In genomic region chr12:75474121-75474520, GRCh38 we compare ENCODE assay signal across 14 cellular contexts. TPM values are rescaled to one million over a fixed set of nuclear protein-coding genes. Genes with fewer than 3 reads are reported as not detected.
DNase-seq lines count a peak whose midpoint lies in the region; ATAC-seq, FAIRE-seq and TF ChIP-seq lines count a peak whose summit lies in the region.
"Had no signal": no experiment of that assay in that cellular context is flagged by ENCODE, and none has a peak within 500 bp of the region (broad histone marks: within the 10 kb centered on the region; RNA-seq: fewer than 3 reads in every experiment).

No MANE protein-coding gene starts in this region.

- WGBS in SK-N-SH (ENCODE audit: low lambda C conversion rate) = 45% methylated on average over 2 of the region's 2 CpGs

- peaks cover 6% of the 10 kb centered on the region for H3K4me1 Mint-ChIP-seq in MCF 10A (ENCODE audit: insufficient read depth, unreplicated experiment)
- peaks cover 24% of the 10 kb centered on the region for H3K4me1 Mint-ChIP-seq in activated T-helper 1 cell treated with anti-CD3 and anti-CD28 coated beads, Interleukin-12 subunit alpha, Interleukin-12 subunit beta, Interleukin-2, Interleukin-4 antibody, amounts not matched to agents 30 ng/mL and 10 ng/mL and 1 ng/mL, durations not matched to agents 14 hours and 24 hours and 36 hours (ENCODE audit: low read depth)
- H3K4me1 Mint-ChIP-seq in chondrocyte (ENCODE audit: low read depth) = peaks cover 4% of the 10 kb centered on the region

- H3K9me3 Mint-ChIP-seq in MCF 10A (ENCODE audit: unreplicated experiment) (no peaks in the 10 kb centered on the region), chondrocyte (ENCODE audit: low read depth) (no peaks in the 10 kb centered on the region)
- no peaks in the 10 kb centered on the region for H3K9me3 Mint-ChIP-seq in activated T-helper 1 cell treated with anti-CD3 and anti-CD28 coated beads, Interleukin-12 subunit alpha, Interleukin-12 subunit beta, Interleukin-2, Interleukin-4 antibody, amounts not matched to agents 30 ng/mL and 10 ng/mL and 1 ng/mL, durations not matched to agents 14 hours and 24 hours and 36 hours
- H3K9me3 Mint-ChIP-seq: CD4-positive, alpha-beta T cell had no signal

- DNase-seq in SK-N-SH (no peak), MCF 10A (ENCODE audit: unreplicated experiment) (peak; percentile 36), epithelial cell of esophagus (ENCODE audit: low read depth) (peak; percentile 70), chondrocyte (ENCODE audit: low spot score) (no peak), frontal cortex (ENCODE audit: low spot score in 2 of 2) (no peak)
- DNase-seq in activated T-helper 1 cell treated with anti-CD3 and anti-CD28 coated beads, Interleukin-12 subunit alpha, Interleukin-12 subunit beta, Interleukin-2, Interleukin-4 antibody, amounts not matched to agents 30 ng/mL and 10 ng/mL and 1 ng/mL, durations not matched to agents 14 hours and 24 hours and 36 hours (ENCODE audit: low spot score) = no peak
- no peak for DNase-seq in activated naive CD4-positive, alpha-beta T cell treated with Interleukin-2 at 50 U/mL for 16 hours
- DNase-seq: Calu3; CD4-positive, alpha-beta T cell; DMS 273 treated with DMSO at 0.1 percent for 48 hours; GOT3 had no signal

- H3K36me3 Mint-ChIP-seq in MCF 10A (ENCODE audit: insufficient read depth, unreplicated experiment) (no peaks in the 10 kb centered on the region), chondrocyte (ENCODE audit: low read depth) (no peaks in the 10 kb centered on the region)
- no peaks in the 10 kb centered on the region for H3K36me3 Mint-ChIP-seq in activated T-helper 1 cell treated with anti-CD3 and anti-CD28 coated beads, Interleukin-12 subunit alpha, Interleukin-12 subunit beta, Interleukin-2, Interleukin-4 antibody, amounts not matched to agents 30 ng/mL and 10 ng/mL and 1 ng/mL, durations not matched to agents 14 hours and 24 hours and 36 hours (ENCODE audit: low read depth)

- CTCF ChIA-PET in SK-N-SH (lab: Yijun Ruan, JAX) (interaction anchor here (1.0 to 1.7 kb wide), 3 partner anchors 11 to 83 kb away, joined by 3 to 6 read pairs (median 3); no protein-coding TSS in a partner anchor), MCF 10A (lab: Yijun Ruan, JAX) (interaction anchor here (1.1 to 1.4 kb wide), 2 partner anchors 11 to 15 kb away, joined by 4 to 5 read pairs; no protein-coding TSS in a partner anchor)

- H3K4me2 ChIP-seq in SK-N-SH = no peak overlapping the region

- TF ChIP-seq RAD21 in SK-N-SH (IDR thresholded peaks at IDR 0.05; ENCODE audit: low read length) = no peak

- no peaks in the 10 kb centered on the region for H3K9me3 ChIP-seq in SK-N-SH
- H3K9me3 ChIP-seq: HAP-1 had no signal

- no peak for ATAC-seq in SK-N-SH treated with all-trans-retinoic acid at 6 μM for 48 hours

- FAIRE-seq in frontal cortex (lab: Jason Lieb, UNC) = no peak

- H3K79me2 ChIP-seq in SK-N-SH (ENCODE audit: insufficient read depth) = no peaks in the 10 kb centered on the region

- no peaks in the 10 kb centered on the region for H3K27me3 ChIP-seq in SK-N-SH (ENCODE audit: insufficient read depth)

- H3K4me1 ChIP-seq in SK-N-SH (ENCODE audit: control insufficient read depth in 1 of 2, insufficient read depth in 2 of 2, low read depth in 1 of 2, low read length in 1 of 2) = no peaks in the 10 kb centered on the region
- H3K4me1 ChIP-seq: HAP-1 had no signal

- H3K27ac ChIP-seq in SK-N-SH (ENCODE audit: low read depth in 2 of 2, low read length in 1 of 2) = no peak overlapping the region
- H3K27ac ChIP-seq: 22Rv1 had no signal

- TF ChIP-seq EP300 in SK-N-SH (IDR thresholded peaks at IDR 0.05; ENCODE audit: borderline replicate concordance in 1 of 2, low read depth in 1 of 2, low read length in 1 of 2) = no peak

- H3K27ac Mint-ChIP-seq in MCF 10A (ENCODE audit: low read depth, unreplicated experiment) (no peak overlapping the region), chondrocyte (ENCODE audit: unreplicated experiment) (no peak overlapping the region)
- no peak overlapping the region for H3K27ac Mint-ChIP-seq in activated T-helper 1 cell treated with anti-CD3 and anti-CD28 coated beads, Interleukin-12 subunit alpha, Interleukin-12 subunit beta, Interleukin-2, Interleukin-4 antibody, amounts not matched to agents 30 ng/mL and 10 ng/mL and 1 ng/mL, durations not matched to agents 14 hours and 24 hours and 36 hours
- H3K27ac Mint-ChIP-seq: CD4-positive, alpha-beta T cell had no signal

- POLR2A ChIA-PET in SK-N-SH (lab: Yijun Ruan, JAX) = no interaction called here
- POLR2A ChIA-PET in MCF 10A (lab: Yijun Ruan, JAX) = interaction anchor here (1.2 kb wide), 1 partner anchor 13 kb away, joined by 3 read pairs; no protein-coding TSS in a partner anchor

- no peaks in the 10 kb centered on the region for H3K36me3 ChIP-seq in SK-N-SH (replicated peaks in 1 of 2; ENCODE audit: control insufficient read depth in 1 of 2, insufficient read depth in 2 of 2, low read length in 1 of 2)
- H3K36me3 ChIP-seq: HAP-1 had no signal

- H2AFZ ChIP-seq in SK-N-SH (ENCODE audit: low read depth) = 0 out of 2 replicates have a peak overlapping the region, but pooled peaks have one; percentile 27

- TF ChIP-seq CTCF in SK-N-SH (IDR thresholded peaks at IDR 0.05) (no peak), MCF 10A (IDR thresholded peaks at IDR 0.05; ENCODE audit: unreplicated experiment) (no peak), epithelial cell of esophagus (IDR thresholded peaks at IDR 0.05; ENCODE audit: insufficient read depth, low read depth, low read length, missing control alignments) (no peak), chondrocyte (IDR thresholded peaks at IDR 0.05) (no peak)

- no peaks in the 10 kb centered on the region for H4K20me1 ChIP-seq in SK-N-SH (ENCODE audit: insufficient read depth)

- no peaks in the 10 kb centered on the region for H3F3A ChIP-seq in SK-N-SH (replicated peaks; ENCODE audit: insufficient read depth)

- no peak overlapping the region for H3K4me3 Mint-ChIP-seq in MCF 10A (ENCODE audit: unreplicated experiment)
- no peak overlapping the region for H3K4me3 Mint-ChIP-seq in activated T-helper 1 cell treated with anti-CD3 and anti-CD28 coated beads, Interleukin-12 subunit alpha, Interleukin-12 subunit beta, Interleukin-2, Interleukin-4 antibody, amounts not matched to agents 30 ng/mL and 10 ng/mL and 1 ng/mL, durations not matched to agents 14 hours and 24 hours and 36 hours
- H3K4me3 Mint-ChIP-seq in chondrocyte (ENCODE audit: unreplicated experiment) = no peak overlapping the region
- H3K4me3 Mint-ChIP-seq: CD4-positive, alpha-beta T cell had no signal

- no peak overlapping the region for H3K9ac ChIP-seq in SK-N-SH

- H3K9me2 ChIP-seq in SK-N-SH = no peaks in the 10 kb centered on the region

- no TSS peak for BruUV-seq in MCF 10A (replicated peaks; lab: Mats Ljungman, UMichigan)

- H3K27me3 Mint-ChIP-seq in MCF 10A (ENCODE audit: insufficient read depth, unreplicated experiment) = no peaks in the 10 kb centered on the region
- peaks cover 12% of the 10 kb centered on the region for H3K27me3 Mint-ChIP-seq in activated T-helper 1 cell treated with anti-CD3 and anti-CD28 coated beads, Interleukin-12 subunit alpha, Interleukin-12 subunit beta, Interleukin-2, Interleukin-4 antibody, amounts not matched to agents 30 ng/mL and 10 ng/mL and 1 ng/mL, durations not matched to agents 14 hours and 24 hours and 36 hours (ENCODE audit: insufficient read depth)
- H3K27me3 Mint-ChIP-seq in chondrocyte (ENCODE audit: low read depth) = no peaks in the 10 kb centered on the region
- H3K27me3 Mint-ChIP-seq: CD4-positive, alpha-beta T cell had no signal

- no peak overlapping the region for H3K4me3 ChIP-seq in SK-N-SH (ENCODE audit: low read depth in 2 of 2, low read length in 1 of 2)
- no peak overlapping the region for H3K4me3 ChIP-seq in epithelial cell of esophagus (ENCODE audit: low read length)
- H3K4me3 ChIP-seq: HAP-1 had no signal

- intact Hi-C loops in MCF 10A (cut with micrococcal nuclease) = no loop called here
- intact Hi-C loops in activated T-helper 1 cell treated with anti-CD3 and anti-CD28 coated beads, Interleukin-12 subunit alpha, Interleukin-12 subunit beta, Interleukin-2, Interleukin-4 antibody, amounts not matched to agents 30 ng/mL and 10 ng/mL and 1 ng/mL, durations not matched to agents 14 hours and 24 hours and 36 hours (cut with micrococcal nuclease) = no loop called here

TF ChIP-seq in SK-N-SH, 30 proteins besides CTCF, POLR2A, EP300 and RAD21 (continues in another document):
- TF ChIP-seq ELF1 (IDR thresholded peaks at IDR 0.05) (no peak), RFX5 (IDR thresholded peaks at IDR 0.05; ENCODE audit: low read length) (no peak), GATA2 (CRISPR knock-in tag; IDR thresholded peaks at IDR 0.05) (no peak), RCOR1 (IDR thresholded peaks at IDR 0.05; ENCODE audit: low read length) (no peak), TEAD4 (IDR thresholded peaks at IDR 0.05; ENCODE audit: borderline replicate concordance, insufficient read depth) (no peak)

RNA-seq across cellular contexts. Expression of gene GLIPR1, which starts 6.4 kb away (rescaled TPM):
- 75.6 and 141 TPM in 2 replicates for polyA plus RNA-seq in SK-N-SH (2012; rRNA removed)
- polyA plus RNA-seq in SK-N-SH (2012; cell fraction: cytosol; rRNA removed) = 90.9 and 104 TPM in 2 replicates
- polyA plus RNA-seq in SK-N-SH (2012; cell fraction: nucleus; rRNA removed) = 70.1 and 139 TPM in 2 replicates
- total RNA-seq in MCF 10A (2022) (29.6 and 36.4 TPM in 2 replicates), chondrocyte (71.3 to 123 TPM (median 119 TPM) in 3 replicates), frontal cortex (2.9 TPM)
- total RNA-seq in activated T-helper 1 cell treated with anti-CD3 and anti-CD28 coated beads, Interleukin-12 subunit alpha, Interleukin-12 subunit beta, Interleukin-2, Interleukin-4 antibody, amounts not matched to agents 30 ng/mL and 10 ng/mL and 1 ng/mL, durations not matched to agents 14 hours and 24 hours and 36 hours = 7.3 and 7.6 TPM in 2 replicates

RNA-seq across cellular contexts. Expression of gene KRR1, which starts 37.3 kb away (rescaled TPM):
- polyA plus RNA-seq in SK-N-SH (2012; rRNA removed) = 13.8 and 16.1 TPM in 2 replicates
- polyA plus RNA-seq in SK-N-SH (2012; cell fraction: cytosol; rRNA removed) = 19.3 and 30.3 TPM in 2 replicates
- 8.8 and 19.2 TPM in 2 replicates for polyA plus RNA-seq in SK-N-SH (2012; cell fraction: nucleus; rRNA removed)
- 68.0 and 76.8 TPM in 2 replicates for total RNA-seq in MCF 10A (2022)
- 130 and 137 TPM in 2 replicates for total RNA-seq in activated T-helper 1 cell treated with anti-CD3 and anti-CD28 coated beads, Interleukin-12 subunit alpha, Interleukin-12 subunit beta, Interleukin-2, Interleukin-4 antibody, amounts not matched to agents 30 ng/mL and 10 ng/mL and 1 ng/mL, durations not matched to agents 14 hours and 24 hours and 36 hours
- total RNA-seq in chondrocyte = 33.0 to 46.4 TPM (median 37.5 TPM) in 3 replicates
- 23.2 TPM for total RNA-seq in frontal cortex

Comparison
In these comparisons a context has a peak if more than half of its experiments do, and no peak if none do; other contexts are left out.
1. DNase-seq: peak in MCF 10A (single experiment) and epithelial cell of esophagus (single experiment); none in SK-N-SH (single experiment), activated T-helper 1 cell treated with anti-CD3 and anti-CD28 coated beads, Interleukin-12 subunit alpha, Interleukin-12 subunit beta, Interleukin-2, Interleukin-4 antibody, amounts not matched to agents 30 ng/mL and 10 ng/mL and 1 ng/mL, durations not matched to agents 14 hours and 24 hours and 36 hours (single experiment), chondrocyte (single experiment), activated naive CD4-positive, alpha-beta T cell treated with Interleukin-2 at 50 U/mL for 16 hours (single experiment) and frontal cortex (0 of 2).